Comparison of ENCODE assay signal across 8 cellular contexts in the genomic region with DNA sequence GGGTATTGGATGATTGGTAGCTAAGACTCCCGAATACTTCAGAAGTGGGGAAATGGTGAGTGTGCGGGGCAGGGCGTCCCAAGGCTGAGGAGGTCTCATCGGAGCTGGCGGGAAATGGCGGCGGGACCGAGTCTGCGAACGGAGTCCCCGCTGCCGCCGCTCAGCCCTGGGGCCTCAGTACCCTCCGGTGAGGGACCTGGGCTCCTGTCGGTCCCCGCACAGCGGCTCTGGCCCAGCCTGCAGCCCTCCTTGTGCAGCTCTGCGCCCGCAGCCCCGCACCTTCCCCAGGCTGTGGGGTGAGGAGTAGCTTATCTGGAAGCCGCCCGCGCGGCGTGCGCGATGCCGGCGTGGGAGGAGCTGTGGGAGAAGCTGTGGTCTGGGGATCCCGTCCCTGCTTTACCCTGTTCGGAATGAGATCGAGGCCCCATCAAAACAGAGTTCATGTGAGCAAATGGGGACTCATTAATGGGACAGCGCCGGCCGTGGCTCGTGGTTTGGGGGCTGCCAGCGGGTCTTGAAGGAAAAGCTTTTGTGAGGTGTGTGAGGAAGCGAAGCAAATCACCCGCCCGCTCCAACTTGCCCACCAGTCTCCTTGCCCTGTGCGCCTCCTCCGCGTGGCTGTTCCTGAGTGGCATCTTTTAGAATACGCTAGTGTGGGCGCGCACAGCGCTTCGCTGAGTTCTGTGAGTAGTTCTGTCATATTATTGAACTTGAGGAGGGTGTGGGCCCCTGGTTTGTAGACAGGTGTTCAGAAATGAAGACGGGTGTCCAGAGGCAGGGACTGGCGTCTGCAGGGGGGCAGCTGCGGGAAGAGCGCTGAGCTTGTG. TPM values are rescaled to one million over a fixed set of nuclear protein-coding genes. Genes with fewer than 3 reads are reported as not detected.
A peak's percentile ranks its signal among the peaks of the same experiment; 100 is the strongest.
DNase-seq lines count a peak whose midpoint lies in the region; ATAC-seq lines count a peak whose summit lies in the region.

No MANE protein-coding gene starts in this region.

- peaks cover 0 to 8% (median 5%) of the 10 kb centered on the region in 6 donors for H3K9me3 Mint-ChIP-seq in immature natural killer cell

- peaks cover 48 to 60% of the 10 kb centered on the region in 2 donors for H3K4me1 Mint-ChIP-seq in immature natural killer cell

- peak overlapping the region; percentile 96 to 100 (median 98) for H3K27ac Mint-ChIP-seq in immature natural killer cell

- ATAC-seq in GM18511 (IDR thresholded peaks at IDR 0.05; ENCODE audit: unreplicated experiment) (peak; percentile 45), HG02798 (IDR thresholded peaks at IDR 0.05; ENCODE audit: poor library complexity, unreplicated experiment) (peak; percentile 30)

- H3K36me3 Mint-ChIP-seq in immature natural killer cell: peaks cover 13 to 25% (median 23%) of the 10 kb centered on the region in 3 donors

- peak; percentile 39 for DNase-seq in SK-N-DZ (ENCODE audit: low spot score)
- peak; percentile 71 for DNase-seq in astrocyte of the hippocampus (ENCODE audit: low read depth, low spot score)
- peak in 2 of 3 donors; percentile 17 to 60 for DNase-seq in immature natural killer cell
- peak; percentile 71 for DNase-seq in stimulated activated CD4-positive, alpha-beta T cell treated with anti-CD3 and anti-CD28 coated beads, Interleukin-15, amount 100 ng/mL, for 24 hours
- no peak for DNase-seq in NCI-H510A treated with DMSO at 0.1 percent for 48 hours (lab: John Stamatoyannopoulos, UW)
- no peak for DNase-seq in SIG-M5 treated with dmso at 0.1 percent for 504 hours (lab: John Stamatoyannopoulos, UW; ENCODE audit: unreplicated experiment)

- H3K27me3 Mint-ChIP-seq in immature natural killer cell (ENCODE audit: low read depth in 3 of 3): peaks cover 7 to 17% (median 10%) of the 10 kb centered on the region in 3 donors

- peak overlapping the region; percentile 98 to 100 (median 98) for H3K4me3 Mint-ChIP-seq in immature natural killer cell

RNA-seq across cellular contexts. Expression of a gene that starts 0.5 kb away (rescaled TPM):
- polyA plus RNA-seq in SK-N-DZ (2014; cell fraction: cytosol; rRNA removed): 36.1 and 38.0 TPM in 2 replicates
- polyA plus RNA-seq in SK-N-DZ (2014; cell fraction: nucleus; rRNA removed): 66.3 and 108 TPM in 2 replicates
- polyA plus RNA-seq in immature natural killer cell: 1 to 10 TPM; 5.2 to 8.1 (median 6.2) TPM

RNA-seq across cellular contexts. Expression of a gene that starts 32.9 kb away (rescaled TPM):
- 1.4 and 2.2 TPM in 2 replicates for polyA plus RNA-seq in SK-N-DZ (2014; cell fraction: cytosol; rRNA removed)
- polyA plus RNA-seq in SK-N-DZ (2014; cell fraction: nucleus; rRNA removed): 2.0 and 3.2 TPM in 2 replicates
- under 1 TPM in 2 of 3 donors, not detected in 1; 0.13 to 0.36 TPM for polyA plus RNA-seq in immature natural killer cell

Comparison
In these comparisons a context has a peak if more than half of its experiments do, and no peak if none do; other contexts are left out.
1. DNase-seq: peak in SK-N-DZ (single experiment), astrocyte of the hippocampus (single experiment), immature natural killer cell (2 of 3) and stimulated activated CD4-positive, alpha-beta T cell treated with anti-CD3 and anti-CD28 coated beads, Interleukin-15, amount 100 ng/mL, for 24 hours (single experiment); none in NCI-H510A treated with DMSO at 0.1 percent for 48 hours (single experiment) and SIG-M5 treated with dmso at 0.1 percent for 504 hours (single experiment).